ENCODE assay signal across 8 cellular contexts in genomic region chr1:154960446-154961136, GRCh38. TPM values are rescaled to one million over a fixed set of nuclear protein-coding genes. Genes with fewer than 3 reads are reported as not detected.
DNase-seq lines count a peak whose midpoint lies in the region; ATAC-seq and TF ChIP-seq lines count a peak whose summit lies in the region.

No MANE protein-coding gene starts in this region.

- TF ChIP-seq CTCF in nephron (IDR thresholded peaks at IDR 0.05; ENCODE audit: unreplicated experiment in 3 of 3) = no peak

- H3K4me2 ChIP-seq in BLaER1 treated with 17β-estradiol and CSF1 and Interleukin-3, amounts not matched to agents 10 nM and 100 nM = peak overlapping the region; percentile 89 to 99 (median 94)

- peaks cover 63 to 85% (median 70%) of the 10 kb centered on the region in 10 experiments for H3K4me1 ChIP-seq in BLaER1 treated with 17β-estradiol and CSF1 and Interleukin-3, amounts not matched to agents 10 nM and 100 nM

- no peaks in the 10 kb centered on the region for H3K27me3 Mint-ChIP-seq in nephron (ENCODE audit: low read depth)

- H3K4me1 Mint-ChIP-seq in nephron = peaks cover 60% of the 10 kb centered on the region

- H3K27me3 ChIP-seq in BLaER1 treated with 17β-estradiol and CSF1 and Interleukin-3, amounts not matched to agents 10 nM and 100 nM = no peaks in the 10 kb centered on the region

- ATAC-seq in HG03432 (IDR thresholded peaks at IDR 0.05; ENCODE audit: unreplicated experiment) = no peak

- peaks cover 33% of the 10 kb centered on the region for H3K36me3 Mint-ChIP-seq in nephron (ENCODE audit: low read depth)

- H3K27ac ChIP-seq in BLaER1 treated with 17β-estradiol and CSF1 and Interleukin-3, amounts not matched to agents 10 nM and 100 nM = peak overlapping the region in 10 of 11 experiments; percentile 93 to 99 (median 98); a peak in 19 of 22 replicates

- H3K9ac ChIP-seq in BLaER1 treated with 17β-estradiol and CSF1 and Interleukin-3, amounts not matched to agents 10 nM and 100 nM = peak overlapping the region; percentile 92 to 99 (median 97)

- H3K9me3 Mint-ChIP-seq in nephron = no peaks in the 10 kb centered on the region

- peak overlapping the region; percentile 97 to 99 (median 99) for H3K27ac Mint-ChIP-seq in nephron

- H3K36me3 ChIP-seq in BLaER1 treated with 17β-estradiol and CSF1 and Interleukin-3, amounts not matched to agents 10 nM and 100 nM = peaks cover 42 to 57% (median 51%) of the 10 kb centered on the region in 11 experiments

- H3K9me3 ChIP-seq in BLaER1 treated with 17β-estradiol and CSF1 and Interleukin-3, amounts not matched to agents 10 nM and 100 nM (replicated peaks in 1 of 11) = no peaks in the 10 kb centered on the region

- peak overlapping the region; percentile 88 to 97 (median 95) for H3K4me3 Mint-ChIP-seq in nephron

- H4K20me1 ChIP-seq in BLaER1 treated with 17β-estradiol and CSF1 and Interleukin-3, amounts not matched to agents 10 nM and 100 nM = peaks cover 0 to 25% (median 7%) of the 10 kb centered on the region in 11 experiments; a peak in 11 of 22 replicates

- DNase-seq in NAMALWA (ENCODE audit: low spot score) (peak; percentile 38), dermis blood vessel endothelial cell (peak; percentile 20), ecto neural progenitor cell (ENCODE audit: low spot score) (no peak), ureter (ENCODE audit: low spot score) (no peak)
- no peak for DNase-seq in activated CD4-positive, CD25-positive, alpha-beta regulatory T cell (lab: John Stamatoyannopoulos, UW)

- peak overlapping the region; percentile 72 to 90 (median 80) for H3K4me3 ChIP-seq in BLaER1 treated with 17β-estradiol and CSF1 and Interleukin-3, amounts not matched to agents 10 nM and 100 nM

RNA-seq across cellular contexts. Expression of gene PYGO2, which starts 1.0 kb away (rescaled TPM):
- total RNA-seq in dermis blood vessel endothelial cell (7.1 and 10.0 TPM in 2 replicates), ureter (35.8 TPM)

RNA-seq across cellular contexts. Expression of gene PBXIP1, which starts 4.7 kb away (rescaled TPM):
- total RNA-seq in dermis blood vessel endothelial cell (110 and 126 TPM in 2 replicates), ureter (71.2 TPM)

RNA-seq across cellular contexts. Expression of gene SHC1, which starts 10.0 kb away (rescaled TPM):
- total RNA-seq in dermis blood vessel endothelial cell (337 and 534 TPM in 2 replicates), ureter (216 TPM)

RNA-seq across cellular contexts. Expression of gene CKS1B, which starts 13.9 kb away (rescaled TPM):
- total RNA-seq in dermis blood vessel endothelial cell = 49.0 and 89.3 TPM in 2 replicates
- total RNA-seq in ureter = 24.8 TPM

RNA-seq across cellular contexts. Expression of gene FLAD1, which starts 22.6 kb away (rescaled TPM):
- total RNA-seq in dermis blood vessel endothelial cell = 17.8 and 27.1 TPM in 2 replicates
- total RNA-seq in ureter = 48.3 TPM

Comparison
In these comparisons a context has a peak if more than half of its experiments do, and no peak if none do; other contexts are left out.
1. DNase-seq: peak in NAMALWA (single experiment) and dermis blood vessel endothelial cell (single experiment); none in ecto neural progenitor cell (single experiment), ureter (single experiment) and activated CD4-positive, CD25-positive, alpha-beta regulatory T cell (0 of 4).